In genomic region chr12:48815281-48816110, GRCh38 we compare ENCODE assay signal across 8 cellular contexts. TPM values are rescaled to one million over a fixed set of nuclear protein-coding genes. Genes with fewer than 3 reads are reported as not detected.
A peak's percentile ranks its signal among the peaks of the same experiment; 100 is the strongest.
DNase-seq lines count a peak whose midpoint lies in the region; ATAC-seq, FAIRE-seq and TF ChIP-seq lines count a peak whose summit lies in the region.

No MANE protein-coding gene starts in this region.

- peak; percentile 28 for ATAC-seq in GM21423 (IDR thresholded peaks at IDR 0.05; ENCODE audit: unreplicated experiment)
- ATAC-seq in right cardiac atrium, result peak; percentile 81 to 87

- H3K4me3 ChIP-seq in astrocyte (ENCODE audit: insufficient read depth, low read depth, low read length) (peak overlapping the region; percentile 83), right cardiac atrium (ENCODE audit: low read length) (peak overlapping the region; percentile 58)

- H3K27ac ChIP-seq in KOPT-K1 (ENCODE audit: low read depth, low read length, poor library complexity, severe bottlenecking) (peak overlapping the region; percentile 62), astrocyte (ENCODE audit: low read depth, low read length) (peak overlapping the region; percentile 48), right cardiac atrium (ENCODE audit: low read length) (peak overlapping the region; percentile 80)

- H3K27me3 ChIP-seq in astrocyte (ENCODE audit: insufficient read depth, low read length) (no peaks in the 10 kb centered on the region), right cardiac atrium (ENCODE audit: control insufficient read depth, insufficient read depth) (no peaks in the 10 kb centered on the region)

- H2AFZ ChIP-seq in astrocyte (ENCODE audit: low read depth, low read length), result peak overlapping the region; percentile 96

- peaks cover 5% of the 10 kb centered on the region for H3K27me3 Mint-ChIP-seq in astrocyte (ENCODE audit: low read depth, unreplicated experiment)

- H3K4me1 ChIP-seq in astrocyte (ENCODE audit: insufficient read depth, low read length) (peaks cover 41% of the 10 kb centered on the region), right cardiac atrium (ENCODE audit: control insufficient read depth, insufficient read depth, low read length) (peaks cover 6% of the 10 kb centered on the region)

- H4K20me1 ChIP-seq in astrocyte (ENCODE audit: insufficient read depth, low read length), result peaks cover 22% of the 10 kb centered on the region

- FAIRE-seq in RCC 7860 (lab: Jason Lieb, UNC) (no peak), astrocyte (lab: Jason Lieb, UNC) (peak; percentile 9)

- H3K79me2 ChIP-seq in astrocyte (ENCODE audit: insufficient read depth, low read length), result peaks cover 26% of the 10 kb centered on the region

- DNase-seq in DMS 273 treated with DMSO at 0.1 percent for 48 hours (lab: John Stamatoyannopoulos, UW), result peak; percentile 31
- peak; percentile 62 for DNase-seq in RCC 7860 (ENCODE audit: low spot score)
- DNase-seq in astrocyte (ENCODE audit: low read depth), result peak; percentile 74
- peak; percentile 82 to 92 (median 90) for DNase-seq in right cardiac atrium
- DNase-seq in posterior vena cava (ENCODE audit: low spot score), result peak; percentile 90
- DNase-seq in T1000 (lab: John Stamatoyannopoulos, UW), result no peak

- H3K36me3 ChIP-seq in KOPT-K1 (ENCODE audit: insufficient read depth, low read length) (no peaks in the 10 kb centered on the region), astrocyte (ENCODE audit: insufficient read depth, low read length) (no peaks in the 10 kb centered on the region)

- H3K9me3 ChIP-seq in KOPT-K1 (ENCODE audit: insufficient read depth, low read length, poor library complexity, severe bottlenecking), result no peaks in the 10 kb centered on the region
- H3K9me3 ChIP-seq in astrocyte (ENCODE audit: insufficient read depth, low read depth, low read length), result no peaks in the 10 kb centered on the region
- no peaks in the 10 kb centered on the region for H3K9me3 ChIP-seq in right cardiac atrium (ENCODE audit: control insufficient read depth, low read length)

- H3K4me3 Mint-ChIP-seq in astrocyte (ENCODE audit: unreplicated experiment), result peak overlapping the region; percentile 95

- peak overlapping the region; percentile 100 for H3K4me2 ChIP-seq in astrocyte (ENCODE audit: low read length)

- WGBS in right cardiac atrium, result under 1% methylated on average over 37 of the region's 37 CpGs

- H3K36me3 Mint-ChIP-seq in astrocyte (ENCODE audit: low read depth, unreplicated experiment), result peaks cover 5% of the 10 kb centered on the region

- TF ChIP-seq CTCF in astrocyte (IDR thresholded peaks at IDR 0.05; ENCODE audit: insufficient read depth, low read depth, low read length), result no peak

- peak overlapping the region; percentile 89 for H3K27ac Mint-ChIP-seq in astrocyte (ENCODE audit: unreplicated experiment)

- H3K9me3 Mint-ChIP-seq in astrocyte (ENCODE audit: unreplicated experiment), result no peaks in the 10 kb centered on the region

- intact Hi-C loops in right cardiac atrium (cut with DNase I), result no loop called here
- intact Hi-C loops in posterior vena cava (cut with DNase I), result no loop called here

- H3K9ac ChIP-seq in astrocyte (ENCODE audit: low read length), result peak overlapping the region; percentile 91

- peaks cover 27% of the 10 kb centered on the region for H3K4me1 Mint-ChIP-seq in astrocyte (ENCODE audit: low read depth, unreplicated experiment)

RNA-seq across cellular contexts. Expression of gene CACNB3, which starts 2.8 kb away (rescaled TPM):
- total RNA-seq in astrocyte (36.2 and 40.5 TPM in 2 replicates), right cardiac atrium (1 to 10 TPM; 6.1 to 7.6 (median 7.1) TPM), posterior vena cava (10 to 100 TPM; 11.8 to 23.8 TPM)
- 3.5 TPM for polyA plus RNA-seq in right cardiac atrium

RNA-seq across cellular contexts. Expression of gene ADCY6, which starts 26.6 kb away (rescaled TPM):
- 28.9 and 33.5 TPM in 2 replicates for total RNA-seq in astrocyte
- 100 to 1,000 TPM in 1 of 4 donors, 10 to 100 TPM in 3; 75.0 to 125 (median 96.6) TPM for total RNA-seq in right cardiac atrium
- polyA plus RNA-seq in right cardiac atrium, result 51.4 TPM
- total RNA-seq in posterior vena cava, result 10 to 100 TPM; 31.6 to 39.2 TPM

RNA-seq across cellular contexts. Expression of gene DDX23, which starts 36.5 kb away (rescaled TPM):
- total RNA-seq in astrocyte (66.7 and 77.1 TPM in 2 replicates), right cardiac atrium (10 to 100 TPM; 31.4 to 38.9 (median 35.1) TPM), posterior vena cava (10 to 100 TPM; 40.7 to 48.6 TPM)
- polyA plus RNA-seq in right cardiac atrium, result 21.3 TPM

RNA-seq across cellular contexts. Expression of gene RND1, which starts 50.2 kb away (rescaled TPM):
- total RNA-seq in astrocyte, result 2.2 and 2.4 TPM in 2 replicates
- under 1 TPM; 0.41 to 0.96 (median 0.71) TPM for total RNA-seq in right cardiac atrium
- 2.6 TPM for polyA plus RNA-seq in right cardiac atrium
- total RNA-seq in posterior vena cava, result under 1 TPM; 0.29 to 0.32 TPM
